In the genomic region with DNA sequence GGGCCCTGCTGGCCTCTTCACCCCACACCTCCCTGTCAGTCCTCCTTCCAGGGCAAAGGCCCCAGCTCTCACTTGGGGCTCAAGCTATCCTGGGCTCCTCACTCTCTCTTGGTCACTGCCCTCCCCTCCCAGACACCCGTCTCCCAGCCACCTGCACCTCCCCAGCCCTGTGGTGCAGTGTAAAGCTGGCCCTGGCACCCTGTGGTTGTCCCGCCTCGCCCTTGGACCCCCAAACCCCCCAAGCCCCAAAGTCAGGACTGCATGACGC, we compare ENCODE assay signal across 27 cellular contexts.
"Had no signal": no experiment of that assay in that cellular context is flagged by ENCODE, and none has a peak within 500 bp of the region (broad histone marks: within the 10 kb centered on the region; RNA-seq: fewer than 3 reads in every experiment).

No MANE protein-coding gene starts in this region.

- H3K4me1 ChIP-seq: prostate gland, transverse colon, vagina had no signal

- H3K27ac ChIP-seq: neutrophil, ovary, prostate gland, skin epidermis, stomach, testis, thyroid gland, transverse colon, upper lobe of left lung, vagina had no signal

- H3K4me3 Mint-ChIP-seq: naive thymus-derived CD4-positive, alpha-beta T cell; nephron; neural crest cell; stimulated activated naive B cell treated with anti-CD40 and anti-IgM and Interleukin-4, amounts not matched to agents 10 μg/mL and 1 μg/mL and 100 μg/mL, for 72 hours had no signal

- H3K36me3 ChIP-seq: neutrophil, ovary, prostate gland, stomach, thyroid gland, transverse colon, upper lobe of left lung, vagina had no signal

- H3K9me3 ChIP-seq: mucosa of descending colon, neutrophil, ovary, prostate gland, stomach, testis, thyroid gland, transverse colon, upper lobe of left lung, vagina had no signal

- H3K27ac Mint-ChIP-seq: naive thymus-derived CD4-positive, alpha-beta T cell; nephron; stimulated activated naive B cell treated with anti-CD40 and anti-IgM and Interleukin-4, amounts not matched to agents 10 μg/mL and 1 μg/mL and 100 μg/mL, for 72 hours had no signal

- ATAC-seq: mucosa of descending colon; naive thymus-derived CD4-positive, alpha-beta T cell; sciatic nerve; stimulated activated naive B cell treated with anti-CD40 and anti-IgM and Interleukin-4, amounts not matched to agents 10 μg/mL and 1 μg/mL and 100 μg/mL, for 72 hours; stimulated activated naive CD8-positive, alpha-beta T cell treated with anti-CD3 and anti-CD28 coated beads, Interleukin-15, Interleukin-2, amounts not matched to agents 100 U/mL and 50 U/mL, for 24 hours had no signal

- H3K27me3 Mint-ChIP-seq: naive thymus-derived CD4-positive, alpha-beta T cell; stimulated activated naive B cell treated with anti-CD40 and anti-IgM and Interleukin-4, amounts not matched to agents 10 μg/mL and 1 μg/mL and 100 μg/mL, for 72 hours had no signal

- H3K27me3 ChIP-seq: ovary, stomach, testis, thyroid gland, transverse colon, upper lobe of left lung, vagina had no signal

- DNase-seq: hippocampal formation; mesendoderm; midbrain; mucosa of descending colon; naive thymus-derived CD4-positive, alpha-beta T cell; occipital lobe; retina; stimulated activated CD4-positive, alpha-beta T cell treated with anti-CD3 and anti-CD28 coated beads, Interleukin-12 subunit alpha, Interleukin-12 subunit beta, amount 100 ng/mL, for 4 hours; stimulated activated CD4-positive, alpha-beta T cell treated with anti-CD3 and anti-CD28 coated beads, Interleukin-15, amount 100 ng/mL, for 24 hours; stimulated activated CD4-positive, alpha-beta T cell treated with anti-CD3 and anti-CD28 coated beads, Interleukin-2, amount 100 ng/mL, for 24 hours; stimulated activated CD4-positive, alpha-beta T cell treated with anti-CD3 and anti-CD28 coated beads, Interleukin-4, amount 100 ng/mL, for 1 hour; stimulated activated naive B cell treated with anti-CD40 and anti-IgM and Interleukin-4, amounts not matched to agents 10 μg/mL and 1 μg/mL and 100 μg/mL, for 72 hours; stimulated activated naive CD8-positive, alpha-beta T cell treated with anti-CD3 and anti-CD28 coated beads, Interleukin-15, Interleukin-2, amounts not matched to agents 100 U/mL and 50 U/mL, for 24 hours; stomach; testis; thyroid gland; transverse colon had no signal

- H3K9me3 Mint-ChIP-seq: nephron; neural crest cell; stimulated activated naive B cell treated with anti-CD40 and anti-IgM and Interleukin-4, amounts not matched to agents 10 μg/mL and 1 μg/mL and 100 μg/mL, for 72 hours had no signal

- H3K36me3 Mint-ChIP-seq: naive thymus-derived CD4-positive, alpha-beta T cell; stimulated activated naive B cell treated with anti-CD40 and anti-IgM and Interleukin-4, amounts not matched to agents 10 μg/mL and 1 μg/mL and 100 μg/mL, for 72 hours had no signal

- H3K4me3 ChIP-seq: lung, mucosa of descending colon, ovary, prostate gland, skin epidermis, stomach, testis, thyroid gland, transverse colon, upper lobe of left lung, vagina had no signal
